In genomic region chr5:77012601-77013000, GRCh38 we compare ENCODE assay signal across 24 cellular contexts. TPM values are rescaled to one million over a fixed set of nuclear protein-coding genes. Genes with fewer than 3 reads are reported as not detected.
DNase-seq lines count a peak whose midpoint lies in the region; ATAC-seq lines count a peak whose summit lies in the region.
"Had no signal": no experiment of that assay in that cellular context is flagged by ENCODE, and none has a peak within 500 bp of the region (broad histone marks: within the 10 kb centered on the region; RNA-seq: fewer than 3 reads in every experiment).

No MANE protein-coding gene starts in this region.

- DNase-seq in activated T-cell treated with anti-CD3 and anti-CD28 coated beads, Interleukin-2, amount 50 U/mL, for 72 hours = peak in 1 of 2 donors; percentile 10
- DNase-seq in activated T-cell treated with anti-CD3 and anti-CD28 coated beads, Interleukin-2, amount 50 U/mL, for 48 hours = no peak
- DNase-seq in HT1080 (ENCODE audit: low read depth) (peak; percentile 79), neuronal stem cell (ENCODE audit: low spot score) (no peak), superior temporal gyrus (ENCODE audit: extremely low spot score) (no peak), RKO (ENCODE audit: low spot score) (no peak)
- DNase-seq in activated T-helper 1 cell treated with anti-CD3 and anti-CD28 coated beads, Interleukin-12 subunit alpha, Interleukin-12 subunit beta, Interleukin-2, Interleukin-4 antibody, amounts not matched to agents 30 ng/mL and 10 ng/mL and 1 ng/mL, durations not matched to agents 14 hours and 24 hours and 36 hours (ENCODE audit: low spot score) = peak; percentile 5
- DNase-seq in stimulated activated CD4-positive, alpha-beta T cell treated with anti-CD3 and anti-CD28 coated beads, Interleukin-4, amount 100 ng/mL, for 24 hours = no peak
- DNase-seq: activated CD4-positive, CD25-positive, alpha-beta regulatory T cell treated with anti-CD3 and anti-CD28 coated beads, Interleukin-2, amount 50 U/mL, for 72 hours; activated T-cell treated with anti-CD3 and anti-CD28 coated beads for 4 hours; foreskin melanocyte; H9; hypothalamus; NCI-H146; NCI-H2171; NCI-H526; right lobe of liver; SHP77; upper lobe of left lung had no signal

- H3K9me3 ChIP-seq in neuronal stem cell (replicated peaks in 1 of 2; ENCODE audit: control insufficient read depth in 2 of 2, insufficient read depth in 1 of 2, low read depth in 1 of 2, low read length in 2 of 2) = no peaks in the 10 kb centered on the region
- H3K9me3 ChIP-seq: BLaER1 treated with 17β-estradiol and CSF1 and Interleukin-3, amounts not matched to agents 10 nM and 100 nM; right lobe of liver; upper lobe of left lung had no signal

- no peak overlapping the region for H2BK12ac ChIP-seq in neuronal stem cell (ENCODE audit: low read length)

- H3K4me2 ChIP-seq in neuronal stem cell (ENCODE audit: insufficient read depth, low read length, poor library complexity, severe bottlenecking) = no peak overlapping the region
- H3K4me2 ChIP-seq: BLaER1 treated with 17β-estradiol and CSF1 and Interleukin-3, amounts not matched to agents 10 nM and 100 nM had no signal

- H3K27ac ChIP-seq in neuronal stem cell (replicated peaks; ENCODE audit: low read length) = no peak overlapping the region
- H3K27ac ChIP-seq: BLaER1 treated with 17β-estradiol and CSF1 and Interleukin-3, amounts not matched to agents 10 nM and 100 nM; right lobe of liver; upper lobe of left lung had no signal

- no peak overlapping the region for H2BK120ac ChIP-seq in neuronal stem cell (ENCODE audit: low read depth, low read length)

- H2AK5ac ChIP-seq in neuronal stem cell (ENCODE audit: low read depth, low read length) = no peak overlapping the region

- H4K91ac ChIP-seq in neuronal stem cell (ENCODE audit: low read depth, low read length, poor library complexity) = peak overlapping the region; percentile 38

- H3K27me3 ChIP-seq in neuronal stem cell (ENCODE audit: control insufficient read depth in 3 of 3, insufficient read depth in 3 of 3, low read depth in 1 of 3, low read length in 3 of 3) = peaks cover 0 to 18% (median 0%) of the 10 kb centered on the region in 3 experiments
- H3K27me3 ChIP-seq: BLaER1 treated with 17β-estradiol and CSF1 and Interleukin-3, amounts not matched to agents 10 nM and 100 nM; right lobe of liver; upper lobe of left lung had no signal

- no peak overlapping the region for H2BK5ac ChIP-seq in neuronal stem cell (ENCODE audit: low read length)

- intact Hi-C loops in activated T-helper 1 cell treated with anti-CD3 and anti-CD28 coated beads, Interleukin-12 subunit alpha, Interleukin-12 subunit beta, Interleukin-2, Interleukin-4 antibody, amounts not matched to agents 30 ng/mL and 10 ng/mL and 1 ng/mL, durations not matched to agents 14 hours and 24 hours and 36 hours (cut with micrococcal nuclease) = no loop called here

- no peak overlapping the region for H3K18ac ChIP-seq in neuronal stem cell (ENCODE audit: low read length)

- no peaks in the 10 kb centered on the region for H3K9me3 Mint-ChIP-seq in activated T-cell treated with anti-CD3 and anti-CD28 coated beads, Interleukin-2, amount 50 U/mL, for 72 hours
- H3K9me3 Mint-ChIP-seq in activated T-helper 1 cell treated with anti-CD3 and anti-CD28 coated beads, Interleukin-12 subunit alpha, Interleukin-12 subunit beta, Interleukin-2, Interleukin-4 antibody, amounts not matched to agents 30 ng/mL and 10 ng/mL and 1 ng/mL, durations not matched to agents 14 hours and 24 hours and 36 hours = no peaks in the 10 kb centered on the region
- H3K9me3 Mint-ChIP-seq: activated naive CD4-positive, alpha-beta T cell treated with anti-CD3 and anti-CD28 coated beads, Interleukin-2, amount 50 U/mL, for 24 hours had no signal

- H3K4me1 Mint-ChIP-seq in activated T-cell treated with anti-CD3 and anti-CD28 coated beads, Interleukin-2, amount 50 U/mL, for 72 hours (ENCODE audit: low read depth) = peaks cover 9% of the 10 kb centered on the region
- H3K4me1 Mint-ChIP-seq in activated T-helper 1 cell treated with anti-CD3 and anti-CD28 coated beads, Interleukin-12 subunit alpha, Interleukin-12 subunit beta, Interleukin-2, Interleukin-4 antibody, amounts not matched to agents 30 ng/mL and 10 ng/mL and 1 ng/mL, durations not matched to agents 14 hours and 24 hours and 36 hours (ENCODE audit: low read depth) = peaks cover 12% of the 10 kb centered on the region
- H3K4me1 Mint-ChIP-seq: activated naive CD4-positive, alpha-beta T cell treated with anti-CD3 and anti-CD28 coated beads, Interleukin-2, amount 50 U/mL, for 24 hours had no signal

- H3K4me3 ChIP-seq in neuronal stem cell (ENCODE audit: low read length in 2 of 2) = no peak overlapping the region
- H3K4me3 ChIP-seq: BLaER1 treated with 17β-estradiol and CSF1 and Interleukin-3, amounts not matched to agents 10 nM and 100 nM; right lobe of liver; upper lobe of left lung had no signal

- H3K27me3 Mint-ChIP-seq in activated T-cell treated with anti-CD3 and anti-CD28 coated beads, Interleukin-2, amount 50 U/mL, for 72 hours (ENCODE audit: low read depth) = peaks cover 17% of the 10 kb centered on the region
- peaks cover 18% of the 10 kb centered on the region for H3K27me3 Mint-ChIP-seq in activated T-helper 1 cell treated with anti-CD3 and anti-CD28 coated beads, Interleukin-12 subunit alpha, Interleukin-12 subunit beta, Interleukin-2, Interleukin-4 antibody, amounts not matched to agents 30 ng/mL and 10 ng/mL and 1 ng/mL, durations not matched to agents 14 hours and 24 hours and 36 hours (ENCODE audit: insufficient read depth)

- H2BK15ac ChIP-seq in neuronal stem cell (ENCODE audit: low read length) = no peak overlapping the region

- H3K4ac ChIP-seq in neuronal stem cell (ENCODE audit: low read length) = no peak overlapping the region

- H4K8ac ChIP-seq in neuronal stem cell (ENCODE audit: low read depth, low read length) = no peak overlapping the region

- H2AFZ ChIP-seq in neuronal stem cell (ENCODE audit: low read length) = no peak overlapping the region

- H3K4me3 Mint-ChIP-seq in activated T-cell treated with anti-CD3 and anti-CD28 coated beads, Interleukin-2, amount 50 U/mL, for 72 hours = no peak overlapping the region
- H3K4me3 Mint-ChIP-seq in activated T-helper 1 cell treated with anti-CD3 and anti-CD28 coated beads, Interleukin-12 subunit alpha, Interleukin-12 subunit beta, Interleukin-2, Interleukin-4 antibody, amounts not matched to agents 30 ng/mL and 10 ng/mL and 1 ng/mL, durations not matched to agents 14 hours and 24 hours and 36 hours = no peak overlapping the region
- H3K4me3 Mint-ChIP-seq: activated naive CD4-positive, alpha-beta T cell treated with anti-CD3 and anti-CD28 coated beads, Interleukin-2, amount 50 U/mL, for 24 hours; H9 had no signal

- no peaks in the 10 kb centered on the region for H3K4me1 ChIP-seq in neuronal stem cell (ENCODE audit: control insufficient read depth in 2 of 2, insufficient read depth in 1 of 2, low read depth in 1 of 2, low read length in 2 of 2)
- H3K4me1 ChIP-seq: BLaER1 treated with 17β-estradiol and CSF1 and Interleukin-3, amounts not matched to agents 10 nM and 100 nM; upper lobe of left lung had no signal

- no peak overlapping the region for H3K27ac Mint-ChIP-seq in activated T-cell treated with anti-CD3 and anti-CD28 coated beads, Interleukin-2, amount 50 U/mL, for 72 hours
- no peak overlapping the region for H3K27ac Mint-ChIP-seq in activated T-helper 1 cell treated with anti-CD3 and anti-CD28 coated beads, Interleukin-12 subunit alpha, Interleukin-12 subunit beta, Interleukin-2, Interleukin-4 antibody, amounts not matched to agents 30 ng/mL and 10 ng/mL and 1 ng/mL, durations not matched to agents 14 hours and 24 hours and 36 hours
- H3K27ac Mint-ChIP-seq: activated naive CD4-positive, alpha-beta T cell treated with anti-CD3 and anti-CD28 coated beads, Interleukin-2, amount 50 U/mL, for 24 hours; H9 had no signal

- H3K36me3 ChIP-seq in neuronal stem cell (replicated peaks in 1 of 2; ENCODE audit: control insufficient read depth in 2 of 2, insufficient read depth in 2 of 2, low read length in 2 of 2) = no peaks in the 10 kb centered on the region
- H3K36me3 ChIP-seq: BLaER1 treated with 17β-estradiol and CSF1 and Interleukin-3, amounts not matched to agents 10 nM and 100 nM; right lobe of liver; upper lobe of left lung had no signal

- no peaks in the 10 kb centered on the region for H3K36me3 Mint-ChIP-seq in activated T-cell treated with anti-CD3 and anti-CD28 coated beads, Interleukin-2, amount 50 U/mL, for 72 hours (ENCODE audit: insufficient read depth in 2 of 2)
- H3K36me3 Mint-ChIP-seq in activated T-helper 1 cell treated with anti-CD3 and anti-CD28 coated beads, Interleukin-12 subunit alpha, Interleukin-12 subunit beta, Interleukin-2, Interleukin-4 antibody, amounts not matched to agents 30 ng/mL and 10 ng/mL and 1 ng/mL, durations not matched to agents 14 hours and 24 hours and 36 hours (ENCODE audit: low read depth) = no peaks in the 10 kb centered on the region
- H3K36me3 Mint-ChIP-seq: activated naive CD4-positive, alpha-beta T cell treated with anti-CD3 and anti-CD28 coated beads, Interleukin-2, amount 50 U/mL, for 24 hours had no signal

- H3K14ac ChIP-seq in neuronal stem cell (ENCODE audit: low read length) = no peak overlapping the region

- H3K9ac ChIP-seq in neuronal stem cell (ENCODE audit: low read depth, low read length, poor library complexity) = no peak overlapping the region
- H3K9ac ChIP-seq: BLaER1 treated with 17β-estradiol and CSF1 and Interleukin-3, amounts not matched to agents 10 nM and 100 nM had no signal

- H3K23ac ChIP-seq in neuronal stem cell (ENCODE audit: low read depth, low read length, poor library complexity) = no peak overlapping the region

- H3K79me1 ChIP-seq in neuronal stem cell (ENCODE audit: low read depth, low read length) = no peaks in the 10 kb centered on the region

- no CpG with 5 or more reads among the region's 2 CpGs for WGBS in neuronal stem cell (ENCODE audit: extremely low coverage in 2 of 2, insufficient read length in 2 of 2, insufficient replicate concordance in 1 of 2), 2 donors

- peak; percentile 52 to 72 for ATAC-seq in activated T-cell treated with anti-CD3 and anti-CD28 coated beads, Interleukin-2, amount 50 U/mL, for 72 hours (replicated peaks in 1 of 2)
- ATAC-seq: right lobe of liver had no signal

RNA-seq across cellular contexts. Expression of gene AGGF1, which starts 17.6 kb away (rescaled TPM):
- 10 to 100 TPM; 19.1 to 22.8 TPM for total RNA-seq in activated T-cell treated with anti-CD3 and anti-CD28 coated beads, Interleukin-2, amount 50 U/mL, for 72 hours
- 24.4 and 25.2 TPM in 2 replicates for total RNA-seq in HT1080 (2014; rRNA removed; shearing (Covaris generic))
- polyA plus RNA-seq in HT1080 (2015; cell fraction: cytosol; rRNA removed) = 20.5 and 29.2 TPM in 2 replicates
- polyA plus RNA-seq in HT1080 (2015; cell fraction: nucleus; rRNA removed) = 25.9 and 29.0 TPM in 2 replicates
- 26.2 and 30.4 TPM in 2 replicates for total RNA-seq in activated T-helper 1 cell treated with anti-CD3 and anti-CD28 coated beads, Interleukin-12 subunit alpha, Interleukin-12 subunit beta, Interleukin-2, Interleukin-4 antibody, amounts not matched to agents 30 ng/mL and 10 ng/mL and 1 ng/mL, durations not matched to agents 14 hours and 24 hours and 36 hours
- 22.6 TPM for polyA plus RNA-seq in neuronal stem cell (2013, experiment 1 of 2)
- polyA plus RNA-seq in neuronal stem cell (2013, experiment 2 of 2) = 23.7 TPM

RNA-seq across cellular contexts. Expression of gene CRHBP, which starts 59.8 kb away (rescaled TPM):
- total RNA-seq in activated T-cell treated with anti-CD3 and anti-CD28 coated beads, Interleukin-2, amount 50 U/mL, for 72 hours = under 1 TPM; 0.26 to 0.67 TPM
- 0.10 and 0.20 TPM in 2 replicates for total RNA-seq in HT1080 (2014; rRNA removed; shearing (Covaris generic))
- polyA plus RNA-seq in HT1080 (2015; cell fraction: cytosol; rRNA removed) = 0.03 TPM in 1 of 2 replicates, not detected in the other
- polyA plus RNA-seq in HT1080 (2015; cell fraction: nucleus; rRNA removed) = not detected in 2 replicates
- not detected in 2 replicates for total RNA-seq in activated T-helper 1 cell treated with anti-CD3 and anti-CD28 coated beads, Interleukin-12 subunit alpha, Interleukin-12 subunit beta, Interleukin-2, Interleukin-4 antibody, amounts not matched to agents 30 ng/mL and 10 ng/mL and 1 ng/mL, durations not matched to agents 14 hours and 24 hours and 36 hours
- polyA plus RNA-seq in neuronal stem cell (2013, experiment 1 of 2) = 0.06 TPM
- polyA plus RNA-seq in neuronal stem cell (2013, experiment 2 of 2) = 0.07 TPM
- total RNA-seq: epithelial cell of proximal tubule, H9, mononuclear cell had no signal
- polyA plus RNA-seq: neural cell had no signal

Comparison
In these comparisons a context has a peak if more than half of its experiments do, and no peak if none do; other contexts are left out.
1. DNase-seq: peak in HT1080 (single experiment) and activated T-helper 1 cell treated with anti-CD3 and anti-CD28 coated beads, Interleukin-12 subunit alpha, Interleukin-12 subunit beta, Interleukin-2, Interleukin-4 antibody, amounts not matched to agents 30 ng/mL and 10 ng/mL and 1 ng/mL, durations not matched to agents 14 hours and 24 hours and 36 hours (single experiment); none in activated T-cell treated with anti-CD3 and anti-CD28 coated beads, Interleukin-2, amount 50 U/mL, for 48 hours (0 of 2), neuronal stem cell (single experiment), superior temporal gyrus (single experiment), stimulated activated CD4-positive, alpha-beta T cell treated with anti-CD3 and anti-CD28 coated beads, Interleukin-4, amount 100 ng/mL, for 24 hours (single experiment) and RKO (single experiment).